In genomic region chr3:123300056-123300455, GRCh38 we compare ENCODE assay signal across 19 cellular contexts.
DNase-seq lines count a peak whose midpoint lies in the region; ATAC-seq, FAIRE-seq and TF ChIP-seq lines count a peak whose summit lies in the region.
"Had no signal": no experiment of that assay in that cellular context is flagged by ENCODE, and none has a peak within 500 bp of the region (broad histone marks: within the 10 kb centered on the region; RNA-seq: fewer than 3 reads in every experiment).

No MANE protein-coding gene starts in this region.

- ATAC-seq in upper lobe of right lung (no peak), HG03025 (IDR thresholded peaks at IDR 0.05; ENCODE audit: low FRiP score, unreplicated experiment) (no peak), HG03521 (IDR thresholded peaks at IDR 0.05; ENCODE audit: unreplicated experiment) (no peak)
- ATAC-seq: CD8-positive, alpha-beta T cell had no signal

- peak overlapping the region; percentile 45 for H4K8ac ChIP-seq in neuronal stem cell (ENCODE audit: low read depth, low read length)

- WGBS in neuronal stem cell (ENCODE audit: extremely low coverage in 2 of 2, insufficient read length in 2 of 2, insufficient replicate concordance in 1 of 2), 2 donors: no CpG with 5 or more reads among the region's 16 CpGs

- no peak for TF ChIP-seq CTCF in kidney (IDR thresholded peaks at IDR 0.05; ENCODE audit: borderline replicate concordance, extremely low read depth, insufficient read depth)
- no peak for TF ChIP-seq CTCF in upper lobe of right lung (IDR thresholded peaks at IDR 0.05)

- H2BK5ac ChIP-seq in neuronal stem cell (ENCODE audit: low read length): no peak overlapping the region

- intact Hi-C loops in kidney (cut with DNase I): no loop called here
- intact Hi-C loops in upper lobe of right lung (cut with DNase I): no loop called here

- peaks cover 2% of the 10 kb centered on the region for H3K79me1 ChIP-seq in neuronal stem cell (ENCODE audit: low read depth, low read length)

- H3K14ac ChIP-seq in neuronal stem cell (ENCODE audit: low read length): peak overlapping the region; percentile 92

- no peak overlapping the region for H3K27ac ChIP-seq in BLaER1 treated with 17β-estradiol and CSF1 and Interleukin-3, amounts not matched to agents 10 nM and 100 nM
- H3K27ac ChIP-seq in kidney (ENCODE audit: low read depth in 2 of 2, low read length in 2 of 2) (no peak overlapping the region), neuronal stem cell (replicated peaks; ENCODE audit: low read length) (no peak overlapping the region), upper lobe of right lung (no peak overlapping the region)
- H3K27ac ChIP-seq: GM23248, HL-60 had no signal

- no peak overlapping the region for H2BK15ac ChIP-seq in neuronal stem cell (ENCODE audit: low read length)

- H3K36me3 ChIP-seq in BLaER1 treated with 17β-estradiol and CSF1 and Interleukin-3, amounts not matched to agents 10 nM and 100 nM: peaks cover 0 to 2% (median 0%) of the 10 kb centered on the region in 11 experiments; a peak in 1 of 22 replicates
- peaks cover 3 to 7% of the 10 kb centered on the region in 2 donors for H3K36me3 ChIP-seq in kidney (ENCODE audit: control insufficient read depth in 1 of 2, insufficient read depth in 2 of 2, low read length in 2 of 2)
- no peaks in the 10 kb centered on the region for H3K36me3 ChIP-seq in neuronal stem cell (replicated peaks in 1 of 2; ENCODE audit: control insufficient read depth in 2 of 2, insufficient read depth in 2 of 2, low read length in 2 of 2)
- H3K36me3 ChIP-seq in upper lobe of right lung: no peaks in the 10 kb centered on the region

- no peak for FAIRE-seq in kidney (lab: Jason Lieb, UNC)
- FAIRE-seq: A204.1, H54, K562 had no signal

- H2BK120ac ChIP-seq in neuronal stem cell (ENCODE audit: low read depth, low read length): no peak overlapping the region

- H3K9ac ChIP-seq in BLaER1 treated with 17β-estradiol and CSF1 and Interleukin-3, amounts not matched to agents 10 nM and 100 nM: no peak overlapping the region; a peak in 1 of 22 replicates
- H3K9ac ChIP-seq in kidney (ENCODE audit: low read length in 2 of 2) (no peak overlapping the region), neuronal stem cell (ENCODE audit: low read depth, low read length, poor library complexity) (no peak overlapping the region)
- H3K9ac ChIP-seq: GM23248 had no signal

- peak overlapping the region; percentile 57 for H3K4ac ChIP-seq in neuronal stem cell (ENCODE audit: low read length)

- DNase-seq in kidney (peak; percentile 68), neuronal stem cell (ENCODE audit: low spot score) (no peak), upper lobe of right lung (peak; percentile 58)
- DNase-seq in stimulated activated CD4-positive, alpha-beta T cell treated with anti-CD3 and anti-CD28 coated beads, Interleukin-2, amount 100 ng/mL, for 24 hours: no peak
- DNase-seq: AML-193; Calu3; CD8-positive, alpha-beta T cell; DMS79 treated with DMSO at 0.1 percent for 48 hours; GF-D8; GM23248; HCEC 1CT; IMR-90 had no signal

- peaks cover 29 to 71% (median 59%) of the 10 kb centered on the region in 10 experiments for H3K4me1 ChIP-seq in BLaER1 treated with 17β-estradiol and CSF1 and Interleukin-3, amounts not matched to agents 10 nM and 100 nM
- no peaks in the 10 kb centered on the region for H3K4me1 ChIP-seq in kidney (ENCODE audit: control insufficient read depth in 1 of 2, insufficient read depth in 1 of 2, low read depth in 1 of 2, low read length in 2 of 2)
- no peaks in the 10 kb centered on the region for H3K4me1 ChIP-seq in neuronal stem cell (ENCODE audit: control insufficient read depth in 2 of 2, insufficient read depth in 1 of 2, low read depth in 1 of 2, low read length in 2 of 2)
- no peaks in the 10 kb centered on the region for H3K4me1 ChIP-seq in upper lobe of right lung

- no peak overlapping the region for H2AFZ ChIP-seq in neuronal stem cell (ENCODE audit: low read length)
- H2AFZ ChIP-seq: GM23248 had no signal

- no peak overlapping the region for H4K91ac ChIP-seq in neuronal stem cell (ENCODE audit: low read depth, low read length, poor library complexity)

- no peak overlapping the region; a peak in 1 of 20 replicates for H3K4me3 ChIP-seq in BLaER1 treated with 17β-estradiol and CSF1 and Interleukin-3, amounts not matched to agents 10 nM and 100 nM
- H3K4me3 ChIP-seq in kidney (ENCODE audit: low read length in 2 of 2) (no peak overlapping the region), neuronal stem cell (ENCODE audit: low read length in 2 of 2) (no peak overlapping the region), upper lobe of right lung (no peak overlapping the region)
- H3K4me3 ChIP-seq: GM23248, K562 had no signal

- peaks cover 0 to 20% (median 10%) of the 10 kb centered on the region in 11 experiments; a peak in 18 of 22 replicates for H3K9me3 ChIP-seq in BLaER1 treated with 17β-estradiol and CSF1 and Interleukin-3, amounts not matched to agents 10 nM and 100 nM (replicated peaks in 1 of 11)
- H3K9me3 ChIP-seq in kidney (ENCODE audit: control insufficient read depth in 1 of 2, low read length in 2 of 2) (no peaks in the 10 kb centered on the region), neuronal stem cell (replicated peaks in 1 of 2; ENCODE audit: control insufficient read depth in 2 of 2, insufficient read depth in 1 of 2, low read depth in 1 of 2, low read length in 2 of 2) (peaks cover 0 to under 1% of the 10 kb centered on the region in 2 donors), upper lobe of right lung (no peaks in the 10 kb centered on the region)

- H4K20me1 ChIP-seq in BLaER1 treated with 17β-estradiol and CSF1 and Interleukin-3, amounts not matched to agents 10 nM and 100 nM: no peaks in the 10 kb centered on the region

- H3K4me2 ChIP-seq in BLaER1 treated with 17β-estradiol and CSF1 and Interleukin-3, amounts not matched to agents 10 nM and 100 nM: peak overlapping the region in 9 of 11 experiments; percentile 68 to 99 (median 86); a peak in 17 of 22 replicates
- no peak overlapping the region for H3K4me2 ChIP-seq in neuronal stem cell (ENCODE audit: insufficient read depth, low read length, poor library complexity, severe bottlenecking)

- H3K23ac ChIP-seq in neuronal stem cell (ENCODE audit: low read depth, low read length, poor library complexity): no peak overlapping the region

- H3K27me3 ChIP-seq in BLaER1 treated with 17β-estradiol and CSF1 and Interleukin-3, amounts not matched to agents 10 nM and 100 nM: no peaks in the 10 kb centered on the region; a peak in 1 of 22 replicates
- H3K27me3 ChIP-seq in neuronal stem cell (ENCODE audit: control insufficient read depth in 3 of 3, insufficient read depth in 3 of 3, low read depth in 1 of 3, low read length in 3 of 3): peaks cover 0 to 30% (median 0%) of the 10 kb centered on the region in 3 experiments
- no peaks in the 10 kb centered on the region for H3K27me3 ChIP-seq in upper lobe of right lung

- peak overlapping the region; percentile 33 for H2AK5ac ChIP-seq in neuronal stem cell (ENCODE audit: low read depth, low read length)

- H3K18ac ChIP-seq in neuronal stem cell (ENCODE audit: low read length): peak overlapping the region; percentile 84

- H2BK12ac ChIP-seq in neuronal stem cell (ENCODE audit: low read length): no peak overlapping the region

Comparison
In these comparisons a context has a peak if more than half of its experiments do, and no peak if none do; other contexts are left out.
1. DNase-seq: peak in kidney (single experiment) and upper lobe of right lung (single experiment); none in neuronal stem cell (single experiment) and stimulated activated CD4-positive, alpha-beta T cell treated with anti-CD3 and anti-CD28 coated beads, Interleukin-2, amount 100 ng/mL, for 24 hours (0 of 2).